In the genomic region with DNA sequence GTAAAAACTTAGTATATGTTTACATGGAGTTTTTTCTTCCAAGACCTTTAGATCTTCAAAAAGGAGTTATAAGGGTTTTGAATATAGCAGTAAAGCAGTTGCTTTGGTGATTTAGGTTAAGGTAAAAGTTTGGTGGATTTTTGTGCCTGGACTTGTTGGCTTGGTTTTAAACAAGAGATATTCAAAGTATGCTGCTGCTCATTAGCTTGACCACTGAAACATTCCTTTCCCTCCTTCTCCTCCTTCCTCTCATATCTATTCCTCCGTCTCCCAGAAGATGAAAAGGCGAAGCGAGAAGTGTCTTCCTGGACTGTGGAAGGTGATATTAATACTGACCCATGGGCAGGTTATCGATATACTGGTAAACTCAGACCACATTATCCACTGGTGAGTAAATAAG, we compare ENCODE assay signal across 19 cellular contexts.
"Had no signal": no experiment of that assay in that cellular context is flagged by ENCODE, and none has a peak within 500 bp of the region (broad histone marks: within the 10 kb centered on the region; RNA-seq: fewer than 3 reads in every experiment).

No MANE protein-coding gene starts in this region.

- H3K36me3 ChIP-seq: lower lobe of right lung, uterus had no signal

- H3K27me3 ChIP-seq: ascending aorta, uterus had no signal

- H3K4me3 ChIP-seq: ascending aorta, lower lobe of right lung, mucosa of descending colon, uterus had no signal

- H3K27ac ChIP-seq: ascending aorta, epithelial cell of prostate, lower lobe of right lung, uterus had no signal

- H3K27me3 Mint-ChIP-seq: activated CD8-positive, alpha-beta memory T cell treated with anti-CD3 and anti-CD28 coated beads, Interleukin-2, amount 10 ng/mL, durations not matched to agents 7 days and 5 days; activated naive CD8-positive, alpha-beta T cell treated with anti-CD3 and anti-CD28 coated beads for 36 hours had no signal

- H3K4me1 ChIP-seq: ascending aorta, lower lobe of right lung, uterus had no signal

- H3K4me3 Mint-ChIP-seq: activated CD8-positive, alpha-beta memory T cell treated with anti-CD3 and anti-CD28 coated beads, Interleukin-2, amount 10 ng/mL, durations not matched to agents 7 days and 5 days; activated naive CD8-positive, alpha-beta T cell treated with anti-CD3 and anti-CD28 coated beads for 36 hours; activated T-cell treated with anti-CD3 and anti-CD28 coated beads, Interleukin-2, amount 50 U/mL, for 4 hours; T-helper 2 cell treated with Interferon-gamma antibody and Interleukin-4, amounts not matched to agents 5 μg/mL and 100 μg/mL, for 36 hours had no signal

- ATAC-seq: activated CD8-positive, alpha-beta memory T cell treated with anti-CD3 and anti-CD28 coated beads, Interleukin-2, amount 10 ng/mL, durations not matched to agents 7 days and 5 days; activated T-cell treated with anti-CD3 and anti-CD28 coated beads, Interleukin-2, amount 50 U/mL, for 4 hours; left cardiac atrium; lower lobe of right lung; mucosa of descending colon had no signal

- H3K27ac Mint-ChIP-seq: activated CD8-positive, alpha-beta memory T cell treated with anti-CD3 and anti-CD28 coated beads, Interleukin-2, amount 10 ng/mL, durations not matched to agents 7 days and 5 days; activated naive CD8-positive, alpha-beta T cell treated with anti-CD3 and anti-CD28 coated beads for 36 hours; T-helper 2 cell treated with Interferon-gamma antibody and Interleukin-4, amounts not matched to agents 5 μg/mL and 100 μg/mL, for 36 hours had no signal

- DNase-seq: activated CD4-positive, alpha-beta T cell treated with anti-CD3 and anti-CD28 coated beads, Interleukin-2, amount 50 U/mL, for 4 hours; activated CD4-positive, CD25-positive, alpha-beta regulatory T cell treated with anti-CD3 and anti-CD28 coated beads, Interleukin-2, amount 50 U/mL, for 72 hours; activated CD8-positive, alpha-beta memory T cell treated with anti-CD3 and anti-CD28 coated beads, Interleukin-2, amount 10 ng/mL, durations not matched to agents 7 days and 5 days; activated gamma-delta T cell; activated naive CD8-positive, alpha-beta T cell treated with anti-CD3 and anti-CD28 coated beads for 36 hours; activated T-cell treated with anti-CD3 and anti-CD28 coated beads, Interleukin-2, amount 50 U/mL, for 4 hours; caudate nucleus; cortex of kidney; effector CD8-positive, alpha-beta T cell; hypothalamus; left cardiac atrium; lower lobe of right lung; mucosa of descending colon; stimulated activated CD4-positive, alpha-beta T cell treated with anti-CD3 and anti-CD28 coated beads, Interleukin-15, amount 100 ng/mL, for 24 hours; stimulated activated CD4-positive, alpha-beta T cell treated with anti-CD3 and anti-CD28 coated beads, Interleukin-4, amount 100 ng/mL, for 24 hours; uterus had no signal
